Comparison of ENCODE assay signal across 1 cellular context in the genomic region with DNA sequence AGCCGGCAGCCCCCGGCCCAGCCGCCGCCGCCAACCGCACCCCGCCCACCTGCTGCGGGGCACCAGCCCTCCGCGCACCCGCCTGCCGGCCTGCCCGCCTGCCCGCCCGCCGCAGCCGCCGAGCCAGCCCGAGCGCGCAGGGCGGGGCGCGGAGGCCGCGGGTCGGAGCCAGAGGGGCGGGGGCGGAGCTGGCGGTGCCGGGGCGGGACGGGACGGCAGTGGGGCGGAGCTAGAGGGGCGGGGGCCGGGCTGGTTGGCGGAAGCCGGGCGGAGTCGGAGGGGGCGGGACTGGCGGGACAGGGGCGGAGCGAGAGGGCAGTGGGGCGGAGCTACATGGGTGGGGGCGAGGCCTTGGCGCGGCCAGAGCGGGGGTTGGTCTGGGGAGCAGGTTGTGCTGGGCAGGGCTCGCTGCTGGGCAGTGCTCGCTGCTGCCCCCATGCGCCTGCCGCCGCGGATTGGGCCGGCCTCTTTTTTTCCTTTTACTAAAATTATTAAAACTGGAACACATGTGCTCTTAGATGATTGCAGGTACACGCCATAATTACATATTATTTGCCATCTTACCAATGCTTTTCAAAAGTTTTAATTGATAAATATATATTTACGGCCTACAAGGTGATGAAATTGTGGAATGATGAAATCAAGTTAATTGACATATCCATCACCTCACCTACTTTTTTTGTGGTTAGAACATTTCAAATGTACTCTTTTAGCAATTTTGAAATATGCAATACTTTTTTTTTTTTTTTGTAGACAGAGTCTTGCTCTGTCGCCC.
TF ChIP-seq lines count a peak whose summit lies in the region.

Gene SH3GLB2, minus strand, starts transcription at position 140 of the 775 bp plus-strand sequence. CDS start 177 bp downstream, outside the sequence.

TF ChIP-seq in HEK293, 187 proteins besides CTCF, POLR2A, EP300 and RAD21 (continued from another document and continues in another):
- peak; percentile 70 for TF ChIP-seq HIC1 (tag by site-specific recombination; IDR thresholded peaks at IDR 0.05)
- TF ChIP-seq, protein P1, sequence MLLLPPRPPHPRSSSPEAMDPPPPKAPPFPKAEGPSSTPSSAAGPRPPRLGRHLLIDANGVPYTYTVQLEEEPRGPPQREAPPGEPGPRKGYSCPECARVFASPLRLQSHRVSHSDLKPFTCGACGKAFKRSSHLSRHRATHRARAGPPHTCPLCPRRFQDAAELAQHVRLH (tag by site-specific recombination; IDR thresholded peaks at IDR 0.05) = no peak
- TF ChIP-seq SP2 (tag by site-specific recombination; IDR thresholded peaks at IDR 0.05) = peak; percentile 75
- no peak for TF ChIP-seq ZBTB26 (tag by site-specific recombination; optimal IDR thresholded peaks at IDR 0.05)
- TF ChIP-seq ZNF670 (tag by site-specific recombination; IDR thresholded peaks at IDR 0.05; ENCODE audit: low read depth) = no peak
- no peak for TF ChIP-seq ZNF23 (tag by site-specific recombination; IDR thresholded peaks at IDR 0.05; ENCODE audit: borderline replicate concordance)
- 0 out of 2 replicates have a peak, but pooled peaks have one; percentile 15 for TF ChIP-seq ZXDB (tag by site-specific recombination; IDR thresholded peaks at IDR 0.05)
- TF ChIP-seq ZNF747 (tag by site-specific recombination; IDR thresholded peaks at IDR 0.05) = no peak
- peak; percentile 87 for TF ChIP-seq PATZ1 (tag by site-specific recombination; IDR thresholded peaks at IDR 0.05)
- TF ChIP-seq ZNF660 (tag by site-specific recombination; IDR thresholded peaks at IDR 0.05) = peak; percentile 66
- no peak for TF ChIP-seq ZNF157 (tag by site-specific recombination; IDR thresholded peaks at IDR 0.05)
- 0 out of 2 replicates have a peak, but pooled peaks have one; percentile 21 for TF ChIP-seq ZNF610 (tag by site-specific recombination; IDR thresholded peaks at IDR 0.05; ENCODE audit: borderline replicate concordance)
- no peak for TF ChIP-seq ZBTB11 (tag by site-specific recombination; conservative IDR thresholded peaks at IDR 0.05; ENCODE audit: low read depth)
- TF ChIP-seq, protein P2, sequence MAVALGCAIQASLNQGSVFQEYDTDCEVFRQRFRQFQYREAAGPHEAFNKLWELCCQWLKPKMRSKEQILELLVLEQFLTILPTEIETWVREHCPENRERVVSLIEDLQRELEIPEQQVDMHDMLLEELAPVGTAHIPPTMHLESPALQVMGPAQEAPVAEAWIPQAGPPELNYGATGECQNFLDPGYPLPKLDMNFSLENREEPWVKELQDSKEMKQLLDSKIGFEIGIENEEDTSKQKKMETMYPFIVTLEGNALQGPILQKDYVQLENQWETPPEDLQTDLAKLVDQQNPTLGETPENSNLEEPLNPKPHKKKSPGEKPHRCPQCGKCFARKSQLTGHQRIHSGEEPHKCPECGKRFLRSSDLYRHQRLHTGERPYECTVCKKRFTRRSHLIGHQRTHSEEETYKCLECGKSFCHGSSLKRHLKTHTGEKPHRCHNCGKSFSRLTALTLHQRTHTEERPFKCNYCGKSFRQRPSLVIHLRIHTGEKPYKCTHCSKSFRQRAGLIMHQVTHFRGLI (tag by site-specific recombination; IDR thresholded peaks at IDR 0.05) = peak; percentile 35; the same call in 1 of the 2 replicates
- TF ChIP-seq ZNF354C (tag by site-specific recombination; IDR thresholded peaks at IDR 0.05; ENCODE audit: borderline replicate concordance, low read depth) = no peak
- TF ChIP-seq ZNF335 (tag by site-specific recombination; conservative IDR thresholded peaks at IDR 0.05) = peak; percentile 51; the same call in 1 of the 2 replicates
- TF ChIP-seq GLIS2 (tag by site-specific recombination; IDR thresholded peaks at IDR 0.05) = no peak
- TF ChIP-seq ZNF791 (tag by site-specific recombination; IDR thresholded peaks at IDR 0.05) = no peak
- no peak for TF ChIP-seq FEZF1 (tag by site-specific recombination; IDR thresholded peaks at IDR 0.05)
- TF ChIP-seq ZNF146 (tag by site-specific recombination; IDR thresholded peaks at IDR 0.05) = no peak
- TF ChIP-seq, protein P3, sequence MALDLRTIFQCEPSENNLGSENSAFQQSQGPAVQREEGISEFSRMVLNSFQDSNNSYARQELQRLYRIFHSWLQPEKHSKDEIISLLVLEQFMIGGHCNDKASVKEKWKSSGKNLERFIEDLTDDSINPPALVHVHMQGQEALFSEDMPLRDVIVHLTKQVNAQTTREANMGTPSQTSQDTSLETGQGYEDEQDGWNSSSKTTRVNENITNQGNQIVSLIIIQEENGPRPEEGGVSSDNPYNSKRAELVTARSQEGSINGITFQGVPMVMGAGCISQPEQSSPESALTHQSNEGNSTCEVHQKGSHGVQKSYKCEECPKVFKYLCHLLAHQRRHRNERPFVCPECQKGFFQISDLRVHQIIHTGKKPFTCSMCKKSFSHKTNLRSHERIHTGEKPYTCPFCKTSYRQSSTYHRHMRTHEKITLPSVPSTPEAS (tag by site-specific recombination; IDR thresholded peaks at IDR 0.05) = no peak
- no peak for TF ChIP-seq ZNF518A (tag by site-specific recombination; conservative IDR thresholded peaks at IDR 0.05; ENCODE audit: low read depth)
- TF ChIP-seq, protein P4, sequence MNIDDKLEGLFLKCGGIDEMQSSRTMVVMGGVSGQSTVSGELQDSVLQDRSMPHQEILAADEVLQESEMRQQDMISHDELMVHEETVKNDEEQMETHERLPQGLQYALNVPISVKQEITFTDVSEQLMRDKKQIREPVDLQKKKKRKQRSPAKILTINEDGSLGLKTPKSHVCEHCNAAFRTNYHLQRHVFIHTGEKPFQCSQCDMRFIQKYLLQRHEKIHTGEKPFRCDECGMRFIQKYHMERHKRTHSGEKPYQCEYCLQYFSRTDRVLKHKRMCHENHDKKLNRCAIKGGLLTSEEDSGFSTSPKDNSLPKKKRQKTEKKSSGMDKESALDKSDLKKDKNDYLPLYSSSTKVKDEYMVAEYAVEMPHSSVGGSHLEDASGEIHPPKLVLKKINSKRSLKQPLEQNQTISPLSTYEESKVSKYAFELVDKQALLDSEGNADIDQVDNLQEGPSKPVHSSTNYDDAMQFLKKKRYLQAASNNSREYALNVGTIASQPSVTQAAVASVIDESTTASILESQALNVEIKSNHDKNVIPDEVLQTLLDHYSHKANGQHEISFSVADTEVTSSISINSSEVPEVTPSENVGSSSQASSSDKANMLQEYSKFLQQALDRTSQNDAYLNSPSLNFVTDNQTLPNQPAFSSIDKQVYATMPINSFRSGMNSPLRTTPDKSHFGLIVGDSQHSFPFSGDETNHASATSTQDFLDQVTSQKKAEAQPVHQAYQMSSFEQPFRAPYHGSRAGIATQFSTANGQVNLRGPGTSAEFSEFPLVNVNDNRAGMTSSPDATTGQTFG (tag by site-specific recombination; IDR thresholded peaks at IDR 0.05; ENCODE audit: borderline replicate concordance) = no peak
- TF ChIP-seq ZNF473 (tag by site-specific recombination; IDR thresholded peaks at IDR 0.05) = no peak
- peak; percentile 32; the same call in 1 of the 2 replicates for TF ChIP-seq SP7 (tag by site-specific recombination; IDR thresholded peaks at IDR 0.05)
- TF ChIP-seq KLF17 (tag by site-specific recombination; IDR thresholded peaks at IDR 0.05) = 0 out of 2 replicates have a peak, but pooled peaks have one; percentile 34
- peak; percentile 78 for TF ChIP-seq KLF10 (tag by site-specific recombination; IDR thresholded peaks at IDR 0.05)
- TF ChIP-seq ZEB2 (tag by site-specific recombination; IDR thresholded peaks at IDR 0.05) = peak; percentile 66
- TF ChIP-seq ZNF837 (tag by site-specific recombination; IDR thresholded peaks at IDR 0.05) = no peak
